In the genomic region with DNA sequence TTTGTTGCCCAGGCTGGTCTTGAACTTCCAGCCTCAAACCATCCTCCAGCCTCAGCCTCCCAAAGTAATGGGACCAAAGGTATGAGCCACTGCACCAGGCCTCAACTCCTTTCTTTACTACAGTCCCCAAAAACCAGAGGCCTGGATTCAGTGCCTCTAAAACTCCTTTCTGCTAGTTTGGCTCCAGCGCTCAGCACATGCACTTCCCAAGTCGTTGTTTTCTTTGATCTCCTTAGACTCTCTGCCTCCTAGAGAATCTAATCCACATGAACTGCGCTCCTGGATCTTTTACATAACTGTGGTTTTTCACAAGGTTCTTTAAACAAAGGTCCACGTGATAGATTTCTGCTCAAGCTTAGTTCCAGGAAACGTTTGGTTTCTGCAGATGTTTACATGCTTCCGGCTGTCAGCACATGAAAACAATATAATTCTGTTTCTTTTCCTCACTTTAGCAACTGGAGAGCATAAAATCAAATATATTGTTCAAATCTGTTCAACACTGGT, we compare ENCODE assay signal across 1 cellular context.
A peak's percentile ranks its signal among the peaks of the same experiment; 100 is the strongest.
TF ChIP-seq lines count a peak whose summit lies in the region.

No MANE protein-coding gene starts in this region.

TF ChIP-seq in GM12878, 131 proteins besides CTCF, POLR2A, EP300 and RAD21 (continued from another document):
- TF ChIP-seq, protein P1, sequence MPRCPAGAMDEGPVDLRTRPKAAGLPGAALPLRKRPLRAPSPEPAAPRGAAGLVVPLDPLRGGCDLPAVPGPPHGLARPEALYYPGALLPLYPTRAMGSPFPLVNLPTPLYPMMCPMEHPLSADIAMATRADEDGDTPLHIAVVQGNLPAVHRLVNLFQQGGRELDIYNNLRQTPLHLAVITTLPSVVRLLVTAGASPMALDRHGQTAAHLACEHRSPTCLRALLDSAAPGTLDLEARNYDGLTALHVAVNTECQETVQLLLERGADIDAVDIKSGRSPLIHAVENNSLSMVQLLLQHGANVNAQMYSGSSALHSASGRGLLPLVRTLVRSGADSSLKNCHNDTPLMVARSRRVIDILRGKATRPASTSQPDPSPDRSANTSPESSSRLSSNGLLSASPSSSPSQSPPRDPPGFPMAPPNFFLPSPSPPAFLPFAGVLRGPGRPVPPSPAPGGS (IDR thresholded peaks at IDR 0.05; ENCODE audit: borderline replicate concordance, insufficient read depth, low read depth, low read length, poor library complexity, severe bottlenecking): no peak
- TF ChIP-seq ZBED1 (IDR thresholded peaks at IDR 0.05; ENCODE audit: borderline replicate concordance) (no peak), SUPT20H (IDR thresholded peaks at IDR 0.05; ENCODE audit: borderline replicate concordance, control insufficient read depth, low read depth, low read length) (no peak), TBL1XR1 (IDR thresholded peaks at IDR 0.05; ENCODE audit: low read depth, low read length) (no peak), SRF (IDR thresholded peaks at IDR 0.05; ENCODE audit: low read depth in 2 of 2, low read length in 2 of 2) (no peak), NFXL1 (IDR thresholded peaks at IDR 0.05; ENCODE audit: borderline replicate concordance) (no peak), CEBPB (IDR thresholded peaks at IDR 0.05; ENCODE audit: borderline replicate concordance in 1 of 2, low read depth in 2 of 2, low read length in 2 of 2) (no peak), CHD2 (IDR thresholded peaks at IDR 0.05; ENCODE audit: borderline replicate concordance, low read depth, low read length) (no peak), RFX5 (IDR thresholded peaks at IDR 0.05; ENCODE audit: low read depth, low read length) (no peak), NFIC (IDR thresholded peaks at IDR 0.05; ENCODE audit: low read depth, low read length) (peak; percentile 56; the same call in 1 of the 2 replicates), TAF1 (IDR thresholded peaks at IDR 0.05; ENCODE audit: borderline replicate concordance, low read depth, low read length) (no peak), CREB1 (IDR thresholded peaks at IDR 0.05; ENCODE audit: low read depth) (0 out of 2 replicates have a peak, but pooled peaks have one; percentile 19), WRNIP1 (IDR thresholded peaks at IDR 0.05; ENCODE audit: borderline replicate concordance, low read depth, low read length) (no peak), GATAD2B (conservative IDR thresholded peaks at IDR 0.05; ENCODE audit: low read depth) (no peak), TCF12 (IDR thresholded peaks at IDR 0.05; ENCODE audit: low read depth, low read length) (no peak), CBX3 (IDR thresholded peaks at IDR 0.05; ENCODE audit: borderline replicate concordance, low read depth) (no peak), BCL11A (IDR thresholded peaks at IDR 0.05; ENCODE audit: low read depth, low read length) (no peak), HDGF (IDR thresholded peaks at IDR 0.05) (no peak), PAX5 (IDR thresholded peaks at IDR 0.05; ENCODE audit: borderline replicate concordance, low read depth, low read length) (no peak), IKZF2 (IDR thresholded peaks at IDR 0.05) (peak; percentile 71 to 72), CREM (IDR thresholded peaks at IDR 0.05; ENCODE audit: low read depth) (0 out of 2 replicates have a peak, but pooled peaks have one; percentile 38), ETV6 (conservative IDR thresholded peaks at IDR 0.05 in 1 of 2, IDR thresholded peaks at IDR 0.05 in 1 of 2; ENCODE audit: borderline replicate concordance in 1 of 2, low read depth in 1 of 2) (peak in 1 of 2 experiments; percentile 86; a peak in 2 of 4 replicates), NR2F1 (conservative IDR thresholded peaks at IDR 0.05) (no peak), RAD51 (IDR thresholded peaks at IDR 0.05) (peak; percentile 75)
- TF ChIP-seq, protein P2, sequence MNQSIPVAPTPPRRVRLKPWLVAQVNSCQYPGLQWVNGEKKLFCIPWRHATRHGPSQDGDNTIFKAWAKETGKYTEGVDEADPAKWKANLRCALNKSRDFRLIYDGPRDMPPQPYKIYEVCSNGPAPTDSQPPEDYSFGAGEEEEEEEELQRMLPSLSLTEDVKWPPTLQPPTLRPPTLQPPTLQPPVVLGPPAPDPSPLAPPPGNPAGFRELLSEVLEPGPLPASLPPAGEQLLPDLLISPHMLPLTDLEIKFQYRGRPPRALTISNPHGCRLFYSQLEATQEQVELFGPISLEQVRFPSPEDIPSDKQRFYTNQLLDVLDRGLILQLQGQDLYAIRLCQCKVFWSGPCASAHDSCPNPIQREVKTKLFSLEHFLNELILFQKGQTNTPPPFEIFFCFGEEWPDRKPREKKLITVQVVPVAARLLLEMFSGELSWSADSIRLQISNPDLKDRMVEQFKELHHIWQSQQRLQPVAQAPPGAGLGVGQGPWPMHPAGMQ (IDR thresholded peaks at IDR 0.05; ENCODE audit: borderline replicate concordance): no peak
- TF ChIP-seq, protein P3, sequence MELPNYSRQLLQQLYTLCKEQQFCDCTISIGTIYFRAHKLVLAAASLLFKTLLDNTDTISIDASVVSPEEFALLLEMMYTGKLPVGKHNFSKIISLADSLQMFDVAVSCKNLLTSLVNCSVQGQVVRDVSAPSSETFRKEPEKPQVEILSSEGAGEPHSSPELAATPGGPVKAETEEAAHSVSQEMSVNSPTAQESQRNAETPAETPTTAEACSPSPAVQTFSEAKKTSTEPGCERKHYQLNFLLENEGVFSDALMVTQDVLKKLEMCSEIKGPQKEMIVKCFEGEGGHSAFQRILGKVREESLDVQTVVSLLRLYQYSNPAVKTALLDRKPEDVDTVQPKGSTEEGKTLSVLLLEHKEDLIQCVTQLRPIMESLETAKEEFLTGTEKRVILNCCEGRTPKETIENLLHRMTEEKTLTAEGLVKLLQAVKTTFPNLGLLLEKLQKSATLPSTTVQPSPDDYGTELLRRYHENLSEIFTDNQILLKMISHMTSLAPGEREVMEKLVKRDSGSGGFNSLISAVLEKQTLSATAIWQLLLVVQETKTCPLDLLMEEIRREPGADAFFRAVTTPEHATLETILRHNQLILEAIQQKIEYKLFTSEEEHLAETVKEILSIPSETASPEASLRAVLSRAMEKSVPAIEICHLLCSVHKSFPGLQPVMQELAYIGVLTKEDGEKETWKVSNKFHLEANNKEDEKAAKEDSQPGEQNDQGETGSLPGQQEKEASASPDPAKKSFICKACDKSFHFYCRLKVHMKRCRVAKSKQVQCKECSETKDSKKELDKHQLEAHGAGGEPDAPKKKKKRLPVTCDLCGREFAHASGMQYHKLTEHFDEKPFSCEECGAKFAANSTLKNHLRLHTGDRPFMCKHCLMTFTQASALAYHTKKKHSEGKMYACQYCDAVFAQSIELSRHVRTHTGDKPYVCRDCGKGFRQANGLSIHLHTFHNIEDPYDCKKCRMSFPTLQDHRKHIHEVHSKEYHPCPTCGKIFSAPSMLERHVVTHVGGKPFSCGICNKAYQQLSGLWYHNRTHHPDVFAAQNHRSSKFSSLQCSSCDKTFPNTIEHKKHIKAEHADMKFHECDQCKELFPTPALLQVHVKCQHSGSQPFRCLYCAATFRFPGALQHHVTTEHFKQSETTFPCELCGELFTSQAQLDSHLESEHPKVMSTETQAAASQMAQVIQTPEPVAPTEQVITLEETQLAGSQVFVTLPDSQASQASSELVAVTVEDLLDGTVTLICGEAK (IDR thresholded peaks at IDR 0.05; ENCODE audit: borderline replicate concordance): no peak
- TF ChIP-seq, protein P4, sequence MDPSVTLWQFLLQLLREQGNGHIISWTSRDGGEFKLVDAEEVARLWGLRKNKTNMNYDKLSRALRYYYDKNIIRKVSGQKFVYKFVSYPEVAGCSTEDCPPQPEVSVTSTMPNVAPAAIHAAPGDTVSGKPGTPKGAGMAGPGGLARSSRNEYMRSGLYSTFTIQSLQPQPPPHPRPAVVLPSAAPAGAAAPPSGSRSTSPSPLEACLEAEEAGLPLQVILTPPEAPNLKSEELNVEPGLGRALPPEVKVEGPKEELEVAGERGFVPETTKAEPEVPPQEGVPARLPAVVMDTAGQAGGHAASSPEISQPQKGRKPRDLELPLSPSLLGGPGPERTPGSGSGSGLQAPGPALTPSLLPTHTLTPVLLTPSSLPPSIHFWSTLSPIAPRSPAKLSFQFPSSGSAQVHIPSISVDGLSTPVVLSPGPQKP (IDR thresholded peaks at IDR 0.05; ENCODE audit: low read depth, low read length): no peak
- TF ChIP-seq, protein P5, sequence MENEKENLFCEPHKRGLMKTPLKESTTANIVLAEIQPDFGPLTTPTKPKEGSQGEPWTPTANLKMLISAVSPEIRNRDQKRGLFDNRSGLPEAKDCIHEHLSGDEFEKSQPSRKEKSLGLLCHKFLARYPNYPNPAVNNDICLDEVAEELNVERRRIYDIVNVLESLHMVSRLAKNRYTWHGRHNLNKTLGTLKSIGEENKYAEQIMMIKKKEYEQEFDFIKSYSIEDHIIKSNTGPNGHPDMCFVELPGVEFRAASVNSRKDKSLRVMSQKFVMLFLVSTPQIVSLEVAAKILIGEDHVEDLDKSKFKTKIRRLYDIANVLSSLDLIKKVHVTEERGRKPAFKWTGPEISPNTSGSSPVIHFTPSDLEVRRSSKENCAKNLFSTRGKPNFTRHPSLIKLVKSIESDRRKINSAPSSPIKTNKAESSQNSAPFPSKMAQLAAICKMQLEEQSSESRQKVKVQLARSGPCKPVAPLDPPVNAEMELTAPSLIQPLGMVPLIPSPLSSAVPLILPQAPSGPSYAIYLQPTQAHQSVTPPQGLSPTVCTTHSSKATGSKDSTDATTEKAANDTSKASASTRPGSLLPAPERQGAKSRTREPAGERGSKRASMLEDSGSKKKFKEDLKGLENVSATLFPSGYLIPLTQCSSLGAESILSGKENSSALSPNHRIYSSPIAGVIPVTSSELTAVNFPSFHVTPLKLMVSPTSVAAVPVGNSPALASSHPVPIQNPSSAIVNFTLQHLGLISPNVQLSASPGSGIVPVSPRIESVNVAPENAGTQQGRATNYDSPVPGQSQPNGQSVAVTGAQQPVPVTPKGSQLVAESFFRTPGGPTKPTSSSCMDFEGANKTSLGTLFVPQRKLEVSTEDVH (IDR thresholded peaks at IDR 0.05; ENCODE audit: low read depth, partially characterized antibody): no peak
- TF ChIP-seq, protein P6, sequence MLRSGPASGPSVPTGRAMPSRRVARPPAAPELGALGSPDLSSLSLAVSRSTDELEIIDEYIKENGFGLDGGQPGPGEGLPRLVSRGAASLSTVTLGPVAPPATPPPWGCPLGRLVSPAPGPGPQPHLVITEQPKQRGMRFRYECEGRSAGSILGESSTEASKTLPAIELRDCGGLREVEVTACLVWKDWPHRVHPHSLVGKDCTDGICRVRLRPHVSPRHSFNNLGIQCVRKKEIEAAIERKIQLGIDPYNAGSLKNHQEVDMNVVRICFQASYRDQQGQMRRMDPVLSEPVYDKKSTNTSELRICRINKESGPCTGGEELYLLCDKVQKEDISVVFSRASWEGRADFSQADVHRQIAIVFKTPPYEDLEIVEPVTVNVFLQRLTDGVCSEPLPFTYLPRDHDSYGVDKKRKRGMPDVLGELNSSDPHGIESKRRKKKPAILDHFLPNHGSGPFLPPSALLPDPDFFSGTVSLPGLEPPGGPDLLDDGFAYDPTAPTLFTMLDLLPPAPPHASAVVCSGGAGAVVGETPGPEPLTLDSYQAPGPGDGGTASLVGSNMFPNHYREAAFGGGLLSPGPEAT (IDR thresholded peaks at IDR 0.05; ENCODE audit: low read depth): peak; percentile 36; the same call in 1 of the 2 replicates
